24 cellular contexts compared by ENCODE assay signal in genomic region chr10:44898665-44899064, GRCh38. TPM values are rescaled to one million over a fixed set of nuclear protein-coding genes. Genes with fewer than 3 reads are reported as not detected.
DNase-seq lines count a peak whose midpoint lies in the region; ATAC-seq and TF ChIP-seq lines count a peak whose summit lies in the region.
"Had no signal": no experiment of that assay in that cellular context is flagged by ENCODE, and none has a peak within 500 bp of the region (broad histone marks: within the 10 kb centered on the region; RNA-seq: fewer than 3 reads in every experiment).

No MANE protein-coding gene starts in this region.

- DNase-seq in Karpas-422 (no peak), NCI-H2107 treated with DMSO at 0.1 percent for 48 hours (lab: John Stamatoyannopoulos, UW; ENCODE audit: unreplicated experiment) (peak; percentile 76), medulla oblongata (ENCODE audit: extremely low spot score) (peak; percentile 10), SIG-M5 (lab: John Stamatoyannopoulos, UW) (no peak), stomach (no peak), RWPE1 (ENCODE audit: low spot score) (no peak)
- DNase-seq: activated CD4-positive, alpha-beta T cell treated with anti-CD3 and anti-CD28 coated beads, Interleukin-2, amount 50 U/mL, for 4 hours; activated CD8-positive, alpha-beta memory T cell treated with anti-CD3 and anti-CD28 coated beads, Interleukin-2, amount 50 U/mL, for 4 hours; activated naive CD8-positive, alpha-beta T cell treated with anti-CD3 and anti-CD28 coated beads for 36 hours; cerebellar nuclear complex; DND-41; left ventricle myocardium inferior; NCI-H146; NCI-H510A treated with DMSO at 0.1 percent for 48 hours; stimulated activated CD4-positive, alpha-beta T cell treated with anti-CD3 and anti-CD28 coated beads, Interleukin-2, amount 100 ng/mL, for 24 hours; uterus had no signal

- H4K20me1 ChIP-seq in BLaER1 treated with 17β-estradiol and CSF1 and Interleukin-3, amounts not matched to agents 10 nM and 100 nM = no peaks in the 10 kb centered on the region
- H4K20me1 ChIP-seq in Karpas-422 (ENCODE audit: insufficient read depth, low read depth, low read length) = no peaks in the 10 kb centered on the region

- intact Hi-C loops in stomach (cut with DNase I; ENCODE audit: low total_unique reads) = no loop called here

- TF ChIP-seq CTCF in stomach (IDR thresholded peaks at IDR 0.05) = no peak
- no peak for TF ChIP-seq CTCF in RWPE1 (conservative IDR thresholded peaks at IDR 0.05; ENCODE audit: low read depth)

- TF ChIP-seq POLR2A in stomach (IDR thresholded peaks at IDR 0.05) = no peak

- peak overlapping the region in 1 of 11 experiments; percentile 5; a peak in 1 of 22 replicates for H3K9ac ChIP-seq in BLaER1 treated with 17β-estradiol and CSF1 and Interleukin-3, amounts not matched to agents 10 nM and 100 nM
- no peak overlapping the region for H3K9ac ChIP-seq in Karpas-422 (ENCODE audit: low read length)

- H3K9me3 ChIP-seq in BLaER1 treated with 17β-estradiol and CSF1 and Interleukin-3, amounts not matched to agents 10 nM and 100 nM (replicated peaks in 1 of 11) = peaks cover 8 to 18% (median 11%) of the 10 kb centered on the region in 11 experiments; a peak in 18 of 22 replicates
- H3K9me3 ChIP-seq in Karpas-422 (ENCODE audit: low read length) (no peaks in the 10 kb centered on the region), stomach (peaks cover 0 to 4% (median 0%) of the 10 kb centered on the region in 4 donors)
- H3K9me3 ChIP-seq: prostate gland, uterus had no signal

- no peak for ATAC-seq in HG02588 (IDR thresholded peaks at IDR 0.05; ENCODE audit: unreplicated experiment)
- ATAC-seq: stimulated activated effector memory CD8-positive, alpha-beta T cell treated with anti-CD3 and anti-CD28 coated beads, Interleukin-12 subunit alpha, Interleukin-12 subunit beta, amount 100 ng/mL, for 72 hours had no signal

- peaks cover 14 to 92% (median 78%) of the 10 kb centered on the region in 10 experiments for H3K4me1 ChIP-seq in BLaER1 treated with 17β-estradiol and CSF1 and Interleukin-3, amounts not matched to agents 10 nM and 100 nM
- H3K4me1 ChIP-seq in Karpas-422 (ENCODE audit: low read length) = peaks cover 70% of the 10 kb centered on the region
- no peaks in the 10 kb centered on the region for H3K4me1 ChIP-seq in stomach
- H3K4me1 ChIP-seq: left ventricle myocardium inferior, prostate gland, uterus had no signal

- no peaks in the 10 kb centered on the region for H3K27me3 ChIP-seq in BLaER1 treated with 17β-estradiol and CSF1 and Interleukin-3, amounts not matched to agents 10 nM and 100 nM
- H3K27me3 ChIP-seq in Karpas-422 (ENCODE audit: low read length) (no peaks in the 10 kb centered on the region), stomach (no peaks in the 10 kb centered on the region)
- H3K27me3 ChIP-seq: uterus had no signal

- no peaks in the 10 kb centered on the region for H3K79me2 ChIP-seq in Karpas-422 (ENCODE audit: low read length)

- POLR2A ChIA-PET in RWPE1 (lab: Yijun Ruan, JAX; ENCODE audit: low non-redundant PET) = no interaction called here

- H3K9me2 ChIP-seq in Karpas-422 (replicated peaks; ENCODE audit: insufficient read depth, low read length) = no peaks in the 10 kb centered on the region

- H3K36me3 ChIP-seq in BLaER1 treated with 17β-estradiol and CSF1 and Interleukin-3, amounts not matched to agents 10 nM and 100 nM = no peaks in the 10 kb centered on the region
- no peaks in the 10 kb centered on the region for H3K36me3 ChIP-seq in Karpas-422 (ENCODE audit: insufficient read depth, low read length)
- no peaks in the 10 kb centered on the region for H3K36me3 ChIP-seq in stomach
- H3K36me3 ChIP-seq: left ventricle myocardium inferior, prostate gland, uterus had no signal

- WGBS in stomach, 5 donors = 44 to 65% (median 60%) methylated on average over 2 to 4 of the region's 4 CpGs

- H3K4me2 ChIP-seq in BLaER1 treated with 17β-estradiol and CSF1 and Interleukin-3, amounts not matched to agents 10 nM and 100 nM = peak overlapping the region in 10 of 11 experiments; percentile 33 to 89 (median 76); a peak in 21 of 22 replicates
- no peak overlapping the region for H3K4me2 ChIP-seq in Karpas-422 (ENCODE audit: low read depth, low read length, poor library complexity, severe bottlenecking)

- H3K4me3 ChIP-seq in BLaER1 treated with 17β-estradiol and CSF1 and Interleukin-3, amounts not matched to agents 10 nM and 100 nM = 0 out of 20 replicates have a peak overlapping the region, but pooled peaks of 1 of the 10 experiments have one; percentile 8
- H3K4me3 ChIP-seq in Karpas-422 (ENCODE audit: low read length) (no peak overlapping the region), stomach (no peak overlapping the region)
- H3K4me3 ChIP-seq: left ventricle myocardium inferior, prostate gland, skin epidermis, uterus had no signal

- CTCF ChIA-PET in RWPE1 (lab: Yijun Ruan, JAX) = no interaction called here

- H3K27ac ChIP-seq in BLaER1 treated with 17β-estradiol and CSF1 and Interleukin-3, amounts not matched to agents 10 nM and 100 nM = peak overlapping the region in 3 of 11 experiments; percentile 20 to 27 (median 22); a peak in 2 of 22 replicates
- H3K27ac ChIP-seq in Karpas-422 (ENCODE audit: low read length) (peak overlapping the region; percentile 28; the same call in 1 of the 2 replicates), stomach (no peak overlapping the region), RWPE1 (no peak overlapping the region)
- H3K27ac ChIP-seq: C4-2B, epithelial cell of prostate, left ventricle myocardium inferior, prostate gland, skin epidermis, uterus had no signal

- TF ChIP-seq EP300 in stomach (IDR thresholded peaks at IDR 0.05) = no peak

- no peak overlapping the region for H2AFZ ChIP-seq in Karpas-422 (ENCODE audit: low read length)

RNA-seq across cellular contexts. Expression of gene TMEM72, which starts 12.5 kb away (rescaled TPM):
- total RNA-seq in Karpas-422 (2014; rRNA removed; shearing (Covaris generic); ENCODE audit: low replicate concordance) = not detected in 2 replicates
- total RNA-seq in stomach = 10 to 100 TPM in 1 of 5 donors, 1 to 10 TPM in 1, not detected in 3; 1.3 to 30.4 TPM
- polyA plus RNA-seq in stomach = under 1 TPM in 1 of 3 donors, not detected in 2; 0.13 TPM
- total RNA-seq: activated naive CD8-positive, alpha-beta T cell treated with anti-CD3 and anti-CD28 coated beads for 36 hours; left ventricle myocardium inferior; temporal lobe had no signal

Comparison
In these comparisons a context has a peak if more than half of its experiments do, and no peak if none do; other contexts are left out.
1. DNase-seq: peak in NCI-H2107 treated with DMSO at 0.1 percent for 48 hours (single experiment) and medulla oblongata (single experiment); none in Karpas-422 (single experiment), SIG-M5 (single experiment), stomach (single experiment) and RWPE1 (single experiment).